Comparison of ENCODE assay signal across 1 cellular context in the genomic region with DNA sequence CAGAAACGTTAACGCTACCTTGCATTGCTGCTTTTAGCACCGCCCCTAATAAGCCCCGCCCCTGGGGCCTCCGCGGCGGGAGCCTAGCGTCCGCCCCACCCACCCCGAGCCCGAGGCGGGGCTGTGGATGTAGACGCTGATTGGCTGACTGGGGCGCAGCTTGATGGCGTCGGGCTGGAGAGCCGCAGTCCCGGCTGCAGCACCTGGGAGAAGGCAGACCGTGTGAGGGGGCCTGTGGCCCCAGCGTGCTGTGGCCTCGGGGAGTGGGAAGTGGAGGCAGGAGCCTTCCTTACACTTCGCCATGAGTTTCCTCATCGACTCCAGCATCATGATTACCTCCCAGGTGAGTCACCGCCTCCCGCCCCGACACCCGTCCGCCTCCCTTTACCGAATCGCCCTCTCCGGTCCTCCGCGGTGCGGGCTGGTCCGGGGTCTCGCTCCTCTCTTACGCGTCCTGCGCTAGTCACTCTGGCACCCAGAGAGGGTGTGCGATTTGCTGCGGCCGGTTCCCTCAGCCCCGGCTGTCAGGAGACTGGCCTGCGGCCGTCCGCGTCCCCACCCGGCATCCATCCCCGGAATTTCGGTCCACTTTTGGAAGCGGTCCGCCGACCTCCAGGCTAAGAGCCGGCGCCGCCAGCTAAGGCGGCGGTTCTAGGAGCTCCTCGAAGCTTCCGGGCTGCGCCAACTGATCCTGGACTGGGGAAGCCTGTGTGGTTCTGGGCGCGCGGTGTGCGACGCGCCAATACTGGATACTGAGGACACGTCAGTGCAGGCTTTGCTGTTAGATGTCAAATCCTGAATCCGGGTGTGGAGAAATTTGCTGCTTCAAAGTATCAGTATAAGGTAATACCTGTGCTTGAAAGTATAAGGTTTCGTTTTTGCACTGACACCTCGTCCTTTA.
TF ChIP-seq lines count a peak whose summit lies in the region.
"Not testable (repeated sequence)": the region's sequence is repeated elsewhere in the genome, so short reads cannot be mapped to it uniquely, and the experiment has no call there.

A gene (plus strand): TSS at position 156 of the 901 bp plus-strand sequence. CDS start 146 bp downstream, at position 302.

TF ChIP-seq in HepG2, 621 proteins besides CTCF, POLR2A, EP300 and RAD21 (continued from another document and continues in another):
- TF ChIP-seq, protein P1, sequence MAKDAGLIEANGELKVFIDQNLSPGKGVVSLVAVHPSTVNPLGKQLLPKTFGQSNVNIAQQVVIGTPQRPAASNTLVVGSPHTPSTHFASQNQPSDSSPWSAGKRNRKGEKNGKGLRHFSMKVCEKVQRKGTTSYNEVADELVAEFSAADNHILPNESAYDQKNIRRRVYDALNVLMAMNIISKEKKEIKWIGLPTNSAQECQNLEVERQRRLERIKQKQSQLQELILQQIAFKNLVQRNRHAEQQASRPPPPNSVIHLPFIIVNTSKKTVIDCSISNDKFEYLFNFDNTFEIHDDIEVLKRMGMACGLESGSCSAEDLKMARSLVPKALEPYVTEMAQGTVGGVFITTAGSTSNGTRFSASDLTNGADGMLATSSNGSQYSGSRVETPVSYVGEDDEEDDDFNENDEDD (CRISPR knock-in tag; IDR thresholded peaks at IDR 0.05; ENCODE audit: borderline replicate concordance) = peak; percentile 55; the same call in 1 of the 2 replicates
- TF ChIP-seq HOXA5 (CRISPR knock-in tag; IDR thresholded peaks at IDR 0.05) = 0 out of 2 replicates have a peak, but pooled peaks have one; percentile 34
- TF ChIP-seq, protein P2, sequence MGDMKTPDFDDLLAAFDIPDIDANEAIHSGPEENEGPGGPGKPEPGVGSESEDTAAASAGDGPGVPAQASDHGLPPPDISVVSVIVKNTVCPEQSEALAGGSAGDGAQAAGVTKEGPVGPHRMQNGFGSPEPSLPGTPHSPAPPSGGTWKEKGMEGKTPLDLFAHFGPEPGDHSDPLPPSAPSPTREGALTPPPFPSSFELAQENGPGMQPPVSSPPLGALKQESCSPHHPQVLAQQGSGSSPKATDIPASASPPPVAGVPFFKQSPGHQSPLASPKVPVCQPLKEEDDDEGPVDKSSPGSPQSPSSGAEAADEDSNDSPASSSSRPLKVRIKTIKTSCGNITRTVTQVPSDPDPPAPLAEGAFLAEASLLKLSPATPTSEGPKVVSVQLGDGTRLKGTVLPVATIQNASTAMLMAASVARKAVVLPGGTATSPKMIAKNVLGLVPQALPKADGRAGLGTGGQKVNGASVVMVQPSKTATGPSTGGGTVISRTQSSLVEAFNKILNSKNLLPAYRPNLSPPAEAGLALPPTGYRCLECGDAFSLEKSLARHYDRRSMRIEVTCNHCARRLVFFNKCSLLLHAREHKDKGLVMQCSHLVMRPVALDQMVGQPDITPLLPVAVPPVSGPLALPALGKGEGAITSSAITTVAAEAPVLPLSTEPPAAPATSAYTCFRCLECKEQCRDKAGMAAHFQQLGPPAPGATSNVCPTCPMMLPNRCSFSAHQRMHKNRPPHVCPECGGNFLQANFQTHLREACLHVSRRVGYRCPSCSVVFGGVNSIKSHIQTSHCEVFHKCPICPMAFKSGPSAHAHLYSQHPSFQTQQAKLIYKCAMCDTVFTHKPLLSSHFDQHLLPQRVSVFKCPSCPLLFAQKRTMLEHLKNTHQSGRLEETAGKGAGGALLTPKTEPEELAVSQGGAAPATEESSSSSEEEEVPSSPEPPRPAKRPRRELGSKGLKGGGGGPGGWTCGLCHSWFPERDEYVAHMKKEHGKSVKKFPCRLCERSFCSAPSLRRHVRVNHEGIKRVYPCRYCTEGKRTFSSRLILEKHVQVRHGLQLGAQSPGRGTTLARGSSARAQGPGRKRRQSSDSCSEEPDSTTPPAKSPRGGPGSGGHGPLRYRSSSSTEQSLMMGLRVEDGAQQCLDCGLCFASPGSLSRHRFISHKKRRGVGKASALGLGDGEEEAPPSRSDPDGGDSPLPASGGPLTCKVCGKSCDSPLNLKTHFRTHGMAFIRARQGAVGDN (CRISPR knock-in tag; IDR thresholded peaks at IDR 0.05) = peak; percentile 46; the same call in 1 of the 2 replicates
- TF ChIP-seq SIN3A (IDR thresholded peaks at IDR 0.05; ENCODE audit: borderline replicate concordance, low read depth, low read length) = peak; percentile 77; the same call in 1 of the 2 replicates
- TF ChIP-seq GATAD1 (CRISPR knock-in tag; IDR thresholded peaks at IDR 0.05) = peak; percentile 89
- TF ChIP-seq MXD4 (CRISPR knock-in tag; IDR thresholded peaks at IDR 0.05) = peak; percentile 59; the same call in 1 of the 2 replicates
- TF ChIP-seq MXI1 (IDR thresholded peaks at IDR 0.05; ENCODE audit: borderline replicate concordance, low read depth, low read length) = peak; percentile 51; the same call in 1 of the 3 replicates
- peak; percentile 47; the same call in 1 of the 2 replicates for TF ChIP-seq ERF (CRISPR knock-in tag; IDR thresholded peaks at IDR 0.05)
- TF ChIP-seq, protein P3, sequence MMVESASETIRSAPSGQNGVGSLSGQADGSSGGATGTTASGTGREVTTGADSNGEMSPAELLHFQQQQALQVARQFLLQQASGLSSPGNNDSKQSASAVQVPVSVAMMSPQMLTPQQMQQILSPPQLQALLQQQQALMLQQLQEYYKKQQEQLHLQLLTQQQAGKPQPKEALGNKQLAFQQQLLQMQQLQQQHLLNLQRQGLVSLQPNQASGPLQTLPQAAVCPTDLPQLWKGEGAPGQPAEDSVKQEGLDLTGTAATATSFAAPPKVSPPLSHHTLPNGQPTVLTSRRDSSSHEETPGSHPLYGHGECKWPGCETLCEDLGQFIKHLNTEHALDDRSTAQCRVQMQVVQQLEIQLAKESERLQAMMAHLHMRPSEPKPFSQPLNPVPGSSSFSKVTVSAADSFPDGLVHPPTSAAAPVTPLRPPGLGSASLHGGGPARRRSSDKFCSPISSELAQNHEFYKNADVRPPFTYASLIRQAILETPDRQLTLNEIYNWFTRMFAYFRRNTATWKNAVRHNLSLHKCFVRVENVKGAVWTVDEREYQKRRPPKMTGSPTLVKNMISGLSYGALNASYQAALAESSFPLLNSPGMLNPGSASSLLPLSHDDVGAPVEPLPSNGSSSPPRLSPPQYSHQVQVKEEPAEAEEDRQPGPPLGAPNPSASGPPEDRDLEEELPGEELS (CRISPR knock-in tag; IDR thresholded peaks at IDR 0.05) = 0 out of 2 replicates have a peak, but pooled peaks have one; percentile 26
- peak; percentile 55 for TF ChIP-seq ASH2L (IDR thresholded peaks at IDR 0.05; ENCODE audit: insufficient read length, low read depth, low read length)
- TF ChIP-seq, protein P4, sequence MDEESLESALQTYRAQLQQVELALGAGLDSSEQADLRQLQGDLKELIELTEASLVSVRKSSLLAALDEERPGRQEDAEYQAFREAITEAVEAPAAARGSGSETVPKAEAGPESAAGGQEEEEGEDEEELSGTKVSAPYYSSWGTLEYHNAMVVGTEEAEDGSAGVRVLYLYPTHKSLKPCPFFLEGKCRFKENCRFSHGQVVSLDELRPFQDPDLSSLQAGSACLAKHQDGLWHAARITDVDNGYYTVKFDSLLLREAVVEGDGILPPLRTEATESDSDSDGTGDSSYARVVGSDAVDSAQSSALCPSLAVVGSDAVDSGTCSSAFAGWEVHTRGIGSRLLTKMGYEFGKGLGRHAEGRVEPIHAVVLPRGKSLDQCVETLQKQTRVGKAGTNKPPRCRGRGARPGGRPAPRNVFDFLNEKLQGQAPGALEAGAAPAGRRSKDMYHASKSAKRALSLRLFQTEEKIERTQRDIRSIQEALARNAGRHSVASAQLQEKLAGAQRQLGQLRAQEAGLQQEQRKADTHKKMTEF (CRISPR knock-in tag; IDR thresholded peaks at IDR 0.05) = peak; percentile 56
- peak; percentile 66 for TF ChIP-seq CBX1 (IDR thresholded peaks at IDR 0.05; ENCODE audit: low read depth)
- TF ChIP-seq CREM (IDR thresholded peaks at IDR 0.05) = peak; percentile 85
- not testable (repeated sequence) for TF ChIP-seq CREM (CRISPR knock-in tag; IDR thresholded peaks at IDR 0.05); SOX13 (CRISPR knock-in tag; conservative IDR thresholded peaks at IDR 0.05 in 1 of 2, IDR thresholded peaks at IDR 0.05 in 1 of 2)
- peak; percentile 41; the same call in 1 of the 2 replicates for TF ChIP-seq HOXA3 (CRISPR knock-in tag; IDR thresholded peaks at IDR 0.05)
- TF ChIP-seq ZNF143 (CRISPR knock-in tag; IDR thresholded peaks at IDR 0.05) = peak; percentile 40; the same call in 1 of the 2 replicates
- TF ChIP-seq SOX13 (IDR thresholded peaks at IDR 0.05) = 0 out of 2 replicates have a peak, but pooled peaks have one; percentile 28
- TF ChIP-seq, protein P5, sequence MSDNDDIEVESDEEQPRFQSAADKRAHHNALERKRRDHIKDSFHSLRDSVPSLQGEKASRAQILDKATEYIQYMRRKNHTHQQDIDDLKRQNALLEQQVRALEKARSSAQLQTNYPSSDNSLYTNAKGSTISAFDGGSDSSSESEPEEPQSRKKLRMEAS (IDR thresholded peaks at IDR 0.05) = peak; percentile 57
- TF ChIP-seq NFYC (CRISPR knock-in tag; IDR thresholded peaks at IDR 0.05) = peak; percentile 81
- TF ChIP-seq GATA4 (IDR thresholded peaks at IDR 0.05; ENCODE audit: borderline replicate concordance, low read depth) = peak; percentile 57; the same call in 1 of the 2 replicates
- TF ChIP-seq, protein P6, sequence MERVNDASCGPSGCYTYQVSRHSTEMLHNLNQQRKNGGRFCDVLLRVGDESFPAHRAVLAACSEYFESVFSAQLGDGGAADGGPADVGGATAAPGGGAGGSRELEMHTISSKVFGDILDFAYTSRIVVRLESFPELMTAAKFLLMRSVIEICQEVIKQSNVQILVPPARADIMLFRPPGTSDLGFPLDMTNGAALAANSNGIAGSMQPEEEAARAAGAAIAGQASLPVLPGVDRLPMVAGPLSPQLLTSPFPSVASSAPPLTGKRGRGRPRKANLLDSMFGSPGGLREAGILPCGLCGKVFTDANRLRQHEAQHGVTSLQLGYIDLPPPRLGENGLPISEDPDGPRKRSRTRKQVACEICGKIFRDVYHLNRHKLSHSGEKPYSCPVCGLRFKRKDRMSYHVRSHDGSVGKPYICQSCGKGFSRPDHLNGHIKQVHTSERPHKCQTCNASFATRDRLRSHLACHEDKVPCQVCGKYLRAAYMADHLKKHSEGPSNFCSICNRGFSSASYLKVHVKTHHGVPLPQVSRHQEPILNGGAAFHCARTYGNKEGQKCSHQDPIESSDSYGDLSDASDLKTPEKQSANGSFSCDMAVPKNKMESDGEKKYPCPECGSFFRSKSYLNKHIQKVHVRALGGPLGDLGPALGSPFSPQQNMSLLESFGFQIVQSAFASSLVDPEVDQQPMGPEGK (CRISPR knock-in tag; IDR thresholded peaks at IDR 0.05) = peak; percentile 28; the same call in 1 of the 2 replicates
- TF ChIP-seq, protein P7, sequence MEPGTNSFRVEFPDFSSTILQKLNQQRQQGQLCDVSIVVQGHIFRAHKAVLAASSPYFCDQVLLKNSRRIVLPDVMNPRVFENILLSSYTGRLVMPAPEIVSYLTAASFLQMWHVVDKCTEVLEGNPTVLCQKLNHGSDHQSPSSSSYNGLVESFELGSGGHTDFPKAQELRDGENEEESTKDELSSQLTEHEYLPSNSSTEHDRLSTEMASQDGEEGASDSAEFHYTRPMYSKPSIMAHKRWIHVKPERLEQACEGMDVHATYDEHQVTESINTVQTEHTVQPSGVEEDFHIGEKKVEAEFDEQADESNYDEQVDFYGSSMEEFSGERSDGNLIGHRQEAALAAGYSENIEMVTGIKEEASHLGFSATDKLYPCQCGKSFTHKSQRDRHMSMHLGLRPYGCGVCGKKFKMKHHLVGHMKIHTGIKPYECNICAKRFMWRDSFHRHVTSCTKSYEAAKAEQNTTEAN (CRISPR knock-in tag; conservative IDR thresholded peaks at IDR 0.05) = 0 out of 2 replicates have a peak, but pooled peaks have one; percentile 32
- TF ChIP-seq KDM5A (IDR thresholded peaks at IDR 0.05; ENCODE audit: borderline replicate concordance, low read length) = peak; percentile 51; the same call in 1 of the 2 replicates
- TF ChIP-seq, protein P8, sequence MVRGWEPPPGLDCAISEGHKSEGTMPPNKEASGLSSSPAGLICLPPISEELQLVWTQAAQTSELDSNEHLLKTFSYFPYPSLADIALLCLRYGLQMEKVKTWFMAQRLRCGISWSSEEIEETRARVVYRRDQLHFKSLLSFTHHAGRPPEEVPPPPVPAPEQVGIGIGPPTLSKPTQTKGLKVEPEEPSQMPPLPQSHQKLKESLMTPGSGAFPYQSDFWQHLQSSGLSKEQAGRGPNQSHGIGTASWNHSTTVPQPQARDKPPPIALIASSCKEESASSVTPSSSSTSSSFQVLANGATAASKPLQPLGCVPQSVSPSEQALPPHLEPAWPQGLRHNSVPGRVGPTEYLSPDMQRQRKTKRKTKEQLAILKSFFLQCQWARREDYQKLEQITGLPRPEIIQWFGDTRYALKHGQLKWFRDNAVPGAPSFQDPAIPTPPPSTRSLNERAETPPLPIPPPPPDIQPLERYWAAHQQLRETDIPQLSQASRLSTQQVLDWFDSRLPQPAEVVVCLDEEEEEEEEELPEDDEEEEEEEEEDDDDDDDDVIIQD (CRISPR knock-in tag; IDR thresholded peaks at IDR 0.05; ENCODE audit: low read depth) = 0 out of 2 replicates have a peak, but pooled peaks have one; percentile 20
- 0 out of 2 replicates have a peak, but pooled peaks have one; percentile 28 for TF ChIP-seq TGIF2 (CRISPR knock-in tag; IDR thresholded peaks at IDR 0.05)
- peak; percentile 79 for TF ChIP-seq ZFY (CRISPR knock-in tag; IDR thresholded peaks at IDR 0.05)
- TF ChIP-seq, protein P9, sequence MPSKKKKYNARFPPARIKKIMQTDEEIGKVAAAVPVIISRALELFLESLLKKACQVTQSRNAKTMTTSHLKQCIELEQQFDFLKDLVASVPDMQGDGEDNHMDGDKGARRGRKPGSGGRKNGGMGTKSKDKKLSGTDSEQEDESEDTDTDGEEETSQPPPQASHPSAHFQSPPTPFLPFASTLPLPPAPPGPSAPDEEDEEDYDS (CRISPR knock-in tag; IDR thresholded peaks at IDR 0.05) = peak; percentile 75
- peak; percentile 76 for TF ChIP-seq KMT2B (CRISPR knock-in tag; IDR thresholded peaks at IDR 0.05)
- TF ChIP-seq, protein P10, sequence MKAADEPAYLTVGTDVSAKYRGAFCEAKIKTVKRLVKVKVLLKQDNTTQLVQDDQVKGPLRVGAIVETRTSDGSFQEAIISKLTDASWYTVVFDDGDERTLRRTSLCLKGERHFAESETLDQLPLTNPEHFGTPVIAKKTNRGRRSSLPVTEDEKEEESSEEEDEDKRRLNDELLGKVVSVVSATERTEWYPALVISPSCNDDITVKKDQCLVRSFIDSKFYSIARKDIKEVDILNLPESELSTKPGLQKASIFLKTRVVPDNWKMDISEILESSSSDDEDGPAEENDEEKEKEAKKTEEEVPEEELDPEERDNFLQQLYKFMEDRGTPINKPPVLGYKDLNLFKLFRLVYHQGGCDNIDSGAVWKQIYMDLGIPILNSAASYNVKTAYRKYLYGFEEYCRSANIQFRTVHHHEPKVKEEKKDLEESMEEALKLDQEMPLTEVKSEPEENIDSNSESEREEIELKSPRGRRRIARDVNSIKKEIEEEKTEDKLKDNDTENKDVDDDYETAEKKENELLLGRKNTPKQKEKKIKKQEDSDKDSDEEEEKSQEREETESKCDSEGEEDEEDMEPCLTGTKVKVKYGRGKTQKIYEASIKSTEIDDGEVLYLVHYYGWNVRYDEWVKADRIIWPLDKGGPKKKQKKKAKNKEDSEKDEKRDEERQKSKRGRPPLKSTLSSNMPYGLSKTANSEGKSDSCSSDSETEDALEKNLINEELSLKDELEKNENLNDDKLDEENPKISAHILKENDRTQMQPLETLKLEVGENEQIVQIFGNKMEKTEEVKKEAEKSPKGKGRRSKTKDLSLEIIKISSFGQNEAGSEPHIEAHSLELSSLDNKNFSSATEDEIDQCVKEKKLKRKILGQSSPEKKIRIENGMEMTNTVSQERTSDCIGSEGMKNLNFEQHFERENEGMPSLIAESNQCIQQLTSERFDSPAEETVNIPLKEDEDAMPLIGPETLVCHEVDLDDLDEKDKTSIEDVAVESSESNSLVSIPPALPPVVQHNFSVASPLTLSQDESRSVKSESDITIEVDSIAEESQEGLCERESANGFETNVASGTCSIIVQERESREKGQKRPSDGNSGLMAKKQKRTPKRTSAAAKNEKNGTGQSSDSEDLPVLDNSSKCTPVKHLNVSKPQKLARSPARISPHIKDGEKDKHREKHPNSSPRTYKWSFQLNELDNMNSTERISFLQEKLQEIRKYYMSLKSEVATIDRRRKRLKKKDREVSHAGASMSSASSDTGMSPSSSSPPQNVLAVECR (CRISPR knock-in tag; IDR thresholded peaks at IDR 0.05; ENCODE audit: borderline replicate concordance) = peak; percentile 66; the same call in 1 of the 2 replicates
- TF ChIP-seq TAF1 (CRISPR knock-in tag; IDR thresholded peaks at IDR 0.05) = peak; percentile 88
- 0 out of 2 replicates have a peak, but pooled peaks have one; percentile 19 for TF ChIP-seq CBFB (CRISPR knock-in tag; IDR thresholded peaks at IDR 0.05)
